ENCODE assay signal across 20 cellular contexts in the genomic region with DNA sequence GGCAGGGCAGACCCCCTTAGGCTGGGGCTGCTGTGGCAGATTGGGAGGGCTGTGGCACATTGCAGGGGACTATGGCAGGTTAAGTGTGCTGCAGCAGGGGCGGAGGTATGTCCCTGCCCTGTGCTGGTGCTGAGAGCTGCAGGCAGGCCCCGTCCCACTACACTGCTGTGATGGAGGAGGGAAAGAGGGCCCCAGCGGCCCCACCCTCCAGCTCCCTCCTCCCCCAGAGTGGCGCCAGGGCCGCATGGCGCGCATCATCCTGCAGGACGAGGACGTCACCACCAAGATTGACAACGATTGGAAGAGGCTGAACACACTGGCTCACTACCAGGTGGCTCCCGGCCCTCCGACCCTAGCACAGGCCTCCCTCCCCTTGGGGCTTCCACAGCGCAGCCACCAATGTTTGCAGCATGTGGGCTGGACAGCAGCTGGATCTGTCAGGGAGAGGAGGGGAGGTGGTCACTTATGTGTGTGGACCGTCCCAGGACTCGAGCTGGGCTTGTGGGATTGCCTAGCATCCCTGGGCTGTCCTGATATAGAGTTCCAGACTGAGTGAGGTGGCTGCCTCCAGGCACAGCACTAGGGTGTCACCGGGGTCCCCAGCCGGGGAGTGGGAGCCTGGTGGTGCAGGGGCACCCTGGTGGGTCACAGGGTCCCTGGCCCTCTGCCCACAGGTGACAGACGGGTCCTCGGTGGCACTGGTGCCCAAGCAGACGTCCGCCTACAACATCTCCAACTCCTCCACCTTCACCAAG.
"Had no signal": no experiment of that assay in that cellular context is flagged by ENCODE, and none has a peak within 500 bp of the region (broad histone marks: within the 10 kb centered on the region; RNA-seq: fewer than 3 reads in every experiment).

No MANE protein-coding gene starts in this region.

- H3K27ac ChIP-seq: KMS-11, PC-9 had no signal

- H3K9me3 ChIP-seq: SK-N-SH had no signal

- DNase-seq: Kasumi-1, MM.1S, NCI-H1092 treated with DMSO at 0.1 percent for 48 hours, NCI-H1436, NCI-H187, NCI-H2029, NCI-H2081 treated with DMSO at 0.1 percent for 48 hours, NCI-H2171, NCI-H226, NCI-H446, NCI-H510A, NCI-H524 treated with DMSO at 0.1 percent for 48 hours, NCI-H69, NCI-H774, OCI-M1, PC-9, SHP77, SK-N-SH, SW 1271 had no signal

- H2AFZ ChIP-seq: PC-9 had no signal

- H3K4me3 ChIP-seq: PC-9 had no signal

- H3K4me2 ChIP-seq: KMS-11, PC-9, SK-N-SH had no signal

- H3K9ac ChIP-seq: KMS-11, SK-N-SH had no signal
